ENCODE assay signal across 11 cellular contexts in the genomic region with DNA sequence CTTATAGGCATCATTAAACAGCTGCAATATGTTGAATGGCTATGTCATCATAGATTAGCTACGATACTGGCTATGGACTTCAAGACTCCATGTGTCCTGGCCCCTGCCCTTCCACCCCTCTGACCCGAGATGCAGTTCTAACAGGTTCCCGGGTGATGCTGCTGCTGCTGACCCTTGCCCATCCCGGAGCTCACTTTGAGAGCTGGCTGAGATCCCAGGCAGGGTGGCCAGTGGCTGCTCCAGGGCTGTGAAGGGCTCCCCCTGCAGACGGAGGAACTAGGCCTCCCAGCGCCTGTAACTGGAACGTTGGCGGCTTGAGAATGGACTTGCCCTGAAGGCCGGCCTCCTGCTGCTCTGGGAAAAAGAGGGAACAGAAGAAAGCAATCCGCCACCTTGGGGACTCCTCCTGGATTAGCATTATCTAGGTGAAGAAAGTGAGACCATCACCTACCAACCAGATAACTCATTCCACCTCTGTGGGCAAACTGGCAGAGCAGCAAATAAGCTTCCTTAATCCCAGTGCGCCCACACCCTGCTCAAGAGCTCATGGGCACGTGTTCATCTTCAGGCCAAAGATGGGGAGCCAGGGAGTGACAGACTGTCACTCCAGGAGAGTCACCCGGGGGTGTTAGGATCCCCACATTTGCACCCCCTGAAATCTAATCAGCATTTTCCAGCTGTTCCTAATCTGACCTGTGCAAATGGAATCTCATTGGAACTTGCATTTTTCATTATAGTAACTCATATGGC. TPM values are rescaled to one million over a fixed set of nuclear protein-coding genes. Genes with fewer than 3 reads are reported as not detected.
DNase-seq lines count a peak whose midpoint lies in the region; ATAC-seq, FAIRE-seq and TF ChIP-seq lines count a peak whose summit lies in the region.
"Had no signal": no experiment of that assay in that cellular context is flagged by ENCODE, and none has a peak within 500 bp of the region (broad histone marks: within the 10 kb centered on the region; RNA-seq: fewer than 3 reads in every experiment).

No MANE protein-coding gene starts in this region.

- H3K9ac ChIP-seq in smooth muscle cell (ENCODE audit: low read depth): no peak overlapping the region

- intact Hi-C loops in activated CD8-positive, alpha-beta T cell treated with anti-CD3 and anti-CD28 coated beads for 36 hours (cut with micrococcal nuclease): loop anchor here (5.0 kb wide), 1 partner anchor 504 kb away; no protein-coding TSS in a partner anchor

- no peaks in the 10 kb centered on the region for H3K36me3 Mint-ChIP-seq in activated CD8-positive, alpha-beta T cell treated with anti-CD3 and anti-CD28 coated beads for 36 hours (ENCODE audit: low read depth)
- H3K36me3 Mint-ChIP-seq: activated naive CD8-positive, alpha-beta T cell treated with anti-CD3 and anti-CD28 coated beads for 36 hours had no signal

- H3K79me2 ChIP-seq in smooth muscle cell (ENCODE audit: low read depth): no peaks in the 10 kb centered on the region

- H3K4me3 ChIP-seq in smooth muscle cell: no peak overlapping the region

- peak; percentile 28 for TF ChIP-seq CTCF in smooth muscle cell (IDR thresholded peaks at IDR 0.05; ENCODE audit: borderline replicate concordance, insufficient read depth, poor library complexity, severe bottlenecking)
- TF ChIP-seq CTCF in activated CD8-positive, alpha-beta T cell treated with anti-CD3 and anti-CD28 coated beads for 36 hours (IDR thresholded peaks at IDR 0.05): no peak

- peak; percentile 23 to 29 for DNase-seq in NCI-H524 (lab: John Stamatoyannopoulos, UW)
- no peak for DNase-seq in NCI-H524 treated with DMSO at 0.1 percent for 48 hours (lab: John Stamatoyannopoulos, UW)
- peak; percentile 29 for DNase-seq in RCC 7860 (ENCODE audit: low spot score)
- peak; percentile 11 for DNase-seq in globus pallidus (ENCODE audit: low spot score)
- DNase-seq in smooth muscle cell (lab: John Stamatoyannopoulos, UW; ENCODE audit: unreplicated experiment): no peak
- no peak for DNase-seq in GM19240 (ENCODE audit: insufficient read length, low spot score)
- no peak for DNase-seq in activated CD8-positive, alpha-beta T cell treated with anti-CD3 and anti-CD28 coated beads for 36 hours
- no peak for DNase-seq in DMS114 treated with DMSO at 0.1 percent for 48 hours (lab: John Stamatoyannopoulos, UW; ENCODE audit: unreplicated experiment)
- DNase-seq: activated naive CD8-positive, alpha-beta T cell treated with anti-CD3 and anti-CD28 coated beads for 36 hours; C1 segment of cervical spinal cord; HCEC 1CT had no signal

- H3K9me3 Mint-ChIP-seq in activated CD8-positive, alpha-beta T cell treated with anti-CD3 and anti-CD28 coated beads for 36 hours: no peaks in the 10 kb centered on the region
- H3K9me3 Mint-ChIP-seq: activated naive CD8-positive, alpha-beta T cell treated with anti-CD3 and anti-CD28 coated beads for 36 hours had no signal

- POLR2A ChIA-PET in activated CD8-positive, alpha-beta T cell treated with anti-CD3 and anti-CD28 coated beads for 36 hours (lab: Charles Lee): interaction anchor here (1.0 kb wide), 1 partner anchor 9 kb away, joined by 3 read pairs; no protein-coding TSS in a partner anchor

- no peaks in the 10 kb centered on the region for H3K27me3 ChIP-seq in smooth muscle cell (ENCODE audit: low read depth)

- H3K36me3 ChIP-seq in smooth muscle cell (ENCODE audit: low read depth): no peaks in the 10 kb centered on the region

- no peaks in the 10 kb centered on the region for H3F3A ChIP-seq in smooth muscle cell (ENCODE audit: low read depth)

- H3K27ac Mint-ChIP-seq in activated CD8-positive, alpha-beta T cell treated with anti-CD3 and anti-CD28 coated beads for 36 hours: no peak overlapping the region
- H3K27ac Mint-ChIP-seq: activated naive CD8-positive, alpha-beta T cell treated with anti-CD3 and anti-CD28 coated beads for 36 hours had no signal

- FAIRE-seq in RCC 7860 (lab: Jason Lieb, UNC): no peak

- no peak overlapping the region for H3K4me2 ChIP-seq in smooth muscle cell

- H2AFZ ChIP-seq in smooth muscle cell (ENCODE audit: low read depth): no peak overlapping the region

- WGBS in smooth muscle cell (ENCODE audit: low lambda C conversion rate): 49% methylated on average over 13 of the region's 13 CpGs

- no peaks in the 10 kb centered on the region for H3K9me3 ChIP-seq in smooth muscle cell (replicated peaks; ENCODE audit: low read depth)

- no peaks in the 10 kb centered on the region for H4K20me1 ChIP-seq in smooth muscle cell (ENCODE audit: low read depth)

- ATAC-seq in activated CD8-positive, alpha-beta T cell treated with anti-CD3 and anti-CD28 coated beads for 36 hours: no peak

- H3K4me1 ChIP-seq in smooth muscle cell (ENCODE audit: low read depth): no peaks in the 10 kb centered on the region

- H3K27ac ChIP-seq in smooth muscle cell (ENCODE audit: low read depth): no peak overlapping the region

- H3K4me3 Mint-ChIP-seq in activated CD8-positive, alpha-beta T cell treated with anti-CD3 and anti-CD28 coated beads for 36 hours: no peak overlapping the region
- H3K4me3 Mint-ChIP-seq: activated naive CD8-positive, alpha-beta T cell treated with anti-CD3 and anti-CD28 coated beads for 36 hours had no signal

- CTCF ChIA-PET in activated CD8-positive, alpha-beta T cell treated with anti-CD3 and anti-CD28 coated beads for 36 hours (lab: Charles Lee): interaction anchor here (0.9 to 9.3 kb wide), 10 partner anchors 12 to 506 kb away, joined by 3 to 84 read pairs (median 4); no protein-coding TSS in a partner anchor

- no peaks in the 10 kb centered on the region for H3K4me1 Mint-ChIP-seq in activated CD8-positive, alpha-beta T cell treated with anti-CD3 and anti-CD28 coated beads for 36 hours (ENCODE audit: low read depth)
- H3K4me1 Mint-ChIP-seq: activated naive CD8-positive, alpha-beta T cell treated with anti-CD3 and anti-CD28 coated beads for 36 hours had no signal

- H3K27me3 Mint-ChIP-seq in activated CD8-positive, alpha-beta T cell treated with anti-CD3 and anti-CD28 coated beads for 36 hours: no peaks in the 10 kb centered on the region
- H3K27me3 Mint-ChIP-seq: activated naive CD8-positive, alpha-beta T cell treated with anti-CD3 and anti-CD28 coated beads for 36 hours had no signal

RNA-seq across cellular contexts. Expression of gene PARP12, which starts 56.8 kb away (rescaled TPM):
- 2.3 and 2.4 TPM in 2 replicates for total RNA-seq in smooth muscle cell
- polyA plus RNA-seq in smooth muscle cell: 1.4 and 1.6 TPM in 2 replicates
- total RNA-seq in activated CD8-positive, alpha-beta T cell treated with anti-CD3 and anti-CD28 coated beads for 36 hours: 10 to 100 TPM; 29.5 to 29.9 TPM

Comparison
In these comparisons a context has a peak if more than half of its experiments do, and no peak if none do; other contexts are left out.
1. DNase-seq: peak in NCI-H524 (2 of 2), RCC 7860 (single experiment) and globus pallidus (single experiment); none in NCI-H524 treated with DMSO at 0.1 percent for 48 hours (single experiment), smooth muscle cell (single experiment), GM19240 (single experiment), activated CD8-positive, alpha-beta T cell treated with anti-CD3 and anti-CD28 coated beads for 36 hours (single experiment) and DMS114 treated with DMSO at 0.1 percent for 48 hours (single experiment).